ENCODE assay signal across 8 cellular contexts in the genomic region with DNA sequence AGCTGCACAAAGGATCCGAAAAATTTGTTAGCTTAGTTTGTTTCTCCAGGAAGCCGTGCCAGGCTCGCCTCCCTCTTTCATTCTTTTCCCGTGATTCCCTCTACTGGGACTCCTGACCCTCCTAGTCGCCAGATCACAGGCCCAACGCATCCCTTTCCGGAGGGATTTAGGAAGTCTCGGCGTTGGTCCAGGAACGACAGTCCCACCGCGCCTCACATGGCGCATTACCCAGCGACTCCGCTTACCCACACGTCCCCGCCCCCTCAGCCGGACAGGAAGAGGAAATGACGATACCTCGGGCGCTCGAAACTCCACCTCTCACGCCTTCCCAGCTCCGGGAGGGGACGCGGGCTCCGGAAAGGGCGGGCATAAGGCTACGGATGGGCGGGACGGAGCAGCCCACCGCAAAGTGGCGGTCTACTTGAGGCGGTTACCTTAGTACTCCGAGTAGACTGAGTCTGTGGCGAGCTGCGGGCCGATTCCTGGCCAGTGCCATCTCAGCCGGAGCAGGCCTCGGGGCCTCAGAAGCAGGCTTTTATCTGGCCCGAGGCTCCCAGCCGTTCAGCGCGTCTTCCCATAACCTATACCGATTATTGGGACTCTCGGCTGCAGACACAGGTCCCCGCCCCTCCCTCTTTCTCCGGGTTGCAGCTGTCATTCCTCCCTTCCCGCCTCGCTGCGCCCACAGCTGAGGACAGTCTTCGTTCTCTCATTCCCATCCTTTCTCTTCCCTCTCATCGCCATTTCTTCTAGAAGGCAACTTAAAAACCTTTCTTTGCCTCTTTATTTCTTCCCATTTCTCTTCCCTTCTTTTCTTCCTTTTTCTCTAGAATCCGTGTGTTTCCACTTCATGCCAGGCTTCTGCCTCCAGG. TPM values are rescaled to one million over a fixed set of nuclear protein-coding genes. Genes with fewer than 3 reads are reported as not detected.
DNase-seq lines count a peak whose midpoint lies in the region; ATAC-seq and TF ChIP-seq lines count a peak whose summit lies in the region.

A gene with protein sequence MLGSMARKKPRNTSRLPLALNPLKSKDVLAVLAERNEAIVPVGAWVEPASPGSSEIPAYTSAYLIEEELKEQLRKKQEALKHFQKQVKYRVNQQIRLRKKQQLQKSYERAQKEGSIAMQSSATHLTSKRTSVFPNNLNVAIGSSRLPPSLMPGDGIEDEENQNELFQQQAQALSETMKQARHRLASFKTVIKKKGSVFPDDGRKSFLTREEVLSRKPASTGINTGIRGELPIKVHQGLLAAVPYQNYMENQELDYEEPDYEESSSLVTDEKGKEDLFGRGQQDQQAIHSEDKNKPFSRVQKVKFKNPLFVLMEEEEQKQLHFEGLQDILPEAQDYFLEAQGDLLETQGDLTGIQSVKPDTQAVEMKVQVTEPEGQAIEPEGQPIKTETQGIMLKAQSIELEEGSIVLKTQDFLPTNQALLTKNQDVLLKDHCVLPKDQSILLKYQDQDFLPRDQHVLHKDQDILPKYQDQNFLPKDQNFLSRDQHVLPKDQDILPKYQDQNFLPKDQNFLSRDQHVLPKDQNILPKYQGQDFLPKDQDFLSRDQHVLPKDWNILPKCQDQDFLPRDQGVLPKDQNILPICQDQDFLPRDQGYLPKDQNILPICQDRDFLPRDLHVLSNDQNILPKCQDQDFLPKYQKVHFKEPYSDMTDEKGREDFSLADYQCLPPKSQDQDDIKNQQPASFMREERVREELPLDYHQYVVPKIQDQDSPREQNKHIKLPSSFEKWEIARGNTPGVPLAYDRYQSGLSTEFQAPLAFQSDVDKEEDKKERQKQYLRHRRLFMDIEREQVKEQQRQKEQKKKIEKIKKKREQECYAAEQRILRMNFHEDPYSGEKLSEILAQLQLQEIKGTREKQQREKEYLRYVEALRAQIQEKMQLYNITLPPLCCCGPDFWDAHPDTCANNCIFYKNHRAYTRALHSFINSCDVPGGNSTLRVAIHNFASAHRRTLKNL (plus strand): TSS at position 450 of the 872 bp plus-strand sequence. CDS start 531 bp downstream, outside the sequence.

- BruUV-seq in OCI-LY7 (replicated peaks; lab: Mats Ljungman, UMichigan): TSS peak; percentile 99

- H3K79me2 ChIP-seq in OCI-LY7 (ENCODE audit: insufficient read depth, low read depth, low read length): no peaks in the 10 kb centered on the region

- peak within 1 kb of the TSS; percentile 99 for H3K4me2 ChIP-seq in OCI-LY7 (ENCODE audit: low read length)

- POLR2A ChIA-PET in OCI-LY7 (lab: Charles Lee): interaction anchor here (0.5 to 3.0 kb wide), 22 partner anchors 9 to 1994 kb away, joined by 3 to 15 read pairs (median 4); partner anchors contain the start of genes SIAE, TBRG1 and TMEM218

- H3K9me3 ChIP-seq in OCI-LY7 (ENCODE audit: low read length): no peaks in the 10 kb centered on the region; the same call in 1 of the 2 replicates
- H3K9me3 ChIP-seq in esophagus (ENCODE audit: control insufficient read depth in 2 of 2, insufficient read depth in 1 of 2, low read depth in 1 of 2, low read length in 1 of 2): no peaks in the 10 kb centered on the region
- H3K9me3 ChIP-seq in mucosa of rectum (ENCODE audit: control insufficient read depth in 2 of 2, low read length in 2 of 2): no peaks in the 10 kb centered on the region

- no peak for TF ChIP-seq CTCF in OCI-LY7 (conservative IDR thresholded peaks at IDR 0.05; ENCODE audit: low read length)

- intact Hi-C loops in OCI-LY7 (cut with micrococcal nuclease; ENCODE audit: unreplicated experiment): loop anchor here (2.0 to 5.0 kb wide), 4 partner anchors 119 to 395 kb away; partner anchors contain the start of genes SIAE, SPA17 and TBRG1

- H3K9ac ChIP-seq in mucosa of rectum (ENCODE audit: low read depth in 1 of 2, low read length in 2 of 2): peak within 1 kb of the TSS; percentile 83 to 89

- H3K4me3 ChIP-seq in OCI-LY7 (ENCODE audit: low read depth, low read length, poor library complexity, severe bottlenecking): peak within 1 kb of the TSS; percentile 87
- H3K4me3 ChIP-seq in esophagus (ENCODE audit: low read depth in 1 of 2, low read length in 2 of 2): peak within 1 kb of the TSS; percentile 73 to 84
- peak within 1 kb of the TSS; percentile 93 to 97 for H3K4me3 ChIP-seq in mucosa of rectum (ENCODE audit: low read length in 2 of 2)

- 0 to 1% methylated on average over 54 of the region's 54 CpGs for WGBS in esophagus, 2 donors

- H3K4me1 ChIP-seq in OCI-LY7 (ENCODE audit: insufficient read depth, low read length, poor library complexity, severe bottlenecking) (peaks cover 24% of the 10 kb centered on the region), esophagus (ENCODE audit: control insufficient read depth in 2 of 2, insufficient read depth in 2 of 2, low read length in 1 of 2) (no peaks in the 10 kb centered on the region), mucosa of rectum (ENCODE audit: control insufficient read depth in 2 of 2, insufficient read depth in 2 of 2, low read length in 2 of 2) (peaks cover 8 to 10% of the 10 kb centered on the region in 2 donors)

- no peaks in the 10 kb centered on the region for H3K27me3 ChIP-seq in esophagus (ENCODE audit: control insufficient read depth in 1 of 2, insufficient read depth in 2 of 2, low read length in 2 of 2)
- no peaks in the 10 kb centered on the region for H3K27me3 ChIP-seq in mucosa of rectum (ENCODE audit: control insufficient read depth in 2 of 2, insufficient read depth in 2 of 2, low read length in 2 of 2)

- DNase-seq in DMS 273 treated with DMSO at 0.1 percent for 48 hours (lab: John Stamatoyannopoulos, UW) (peak; percentile 89), HuH-7.5 (ENCODE audit: low spot score) (peak; percentile 60), OCI-LY7 (ENCODE audit: low spot score) (peak; percentile 97), activated T-cell treated with anti-CD3 and anti-CD28 coated beads for 48 hours (ENCODE audit: low read depth) (peak; percentile 93)
- peak; percentile 96 for DNase-seq in stimulated activated CD8-positive, alpha-beta memory T cell treated with anti-CD3 and anti-CD28 coated beads, Interleukin-4, amount 100 ng/mL, for 48 hours

- H3K36me3 ChIP-seq in OCI-LY7 (ENCODE audit: insufficient read depth, low read length): no peaks in the 10 kb centered on the region
- H3K36me3 ChIP-seq in esophagus (ENCODE audit: control insufficient read depth in 2 of 2, insufficient read depth in 2 of 2, low read length in 1 of 2): no peaks in the 10 kb centered on the region
- H3K36me3 ChIP-seq in mucosa of rectum (ENCODE audit: control insufficient read depth in 2 of 2, insufficient read depth in 2 of 2, low read length in 2 of 2): no peaks in the 10 kb centered on the region

- peak; percentile 99 for ATAC-seq in GM21528 (IDR thresholded peaks at IDR 0.05; ENCODE audit: low FRiP score, unreplicated experiment)

- H3K27ac ChIP-seq in OCI-LY7 (ENCODE audit: low read depth, low read length, poor library complexity, severe bottlenecking) (peak within 1 kb of the TSS; percentile 63), esophagus (ENCODE audit: low read depth in 2 of 2, low read length in 1 of 2) (peak within 1 kb of the TSS; percentile 79 to 81), mucosa of rectum (ENCODE audit: low read depth in 2 of 2, low read length in 2 of 2) (peak within 1 kb of the TSS; percentile 78)

- H2AFZ ChIP-seq in OCI-LY7 (ENCODE audit: low read length): peak within 1 kb of the TSS; percentile 93

- CTCF ChIA-PET in OCI-LY7 (lab: Charles Lee; ENCODE audit: unreplicated experiment): interaction anchor here (0.6 to 0.8 kb wide), 2 partner anchors 117 to 118 kb away, joined by 3 to 7 read pairs; no protein-coding TSS in a partner anchor

- no peaks in the 10 kb centered on the region for H3K9me2 ChIP-seq in OCI-LY7 (ENCODE audit: insufficient read depth, low read length)

- H4K20me1 ChIP-seq in OCI-LY7 (ENCODE audit: insufficient read depth, low read length): no peaks in the 10 kb centered on the region

RNA-seq across cellular contexts. Expression of the gene that starts here (rescaled TPM):
- 9.8 and 10.6 TPM in 2 replicates for total RNA-seq in OCI-LY7 (2014; rRNA removed; shearing (Covaris generic))
- 9.6 and 11.7 TPM in 2 replicates for total RNA-seq in OCI-LY7 (2022)
- under 1 TPM; 0.69 to 0.87 TPM for polyA plus RNA-seq in esophagus

Comparison
In these comparisons a context has a peak if more than half of its experiments do, and no peak if none do; other contexts are left out.
1. Peak in every context shown above with its lines: DNase-seq, ATAC-seq, H3K4me3 ChIP-seq and H3K27ac ChIP-seq.